18 cellular contexts compared by ENCODE assay signal in genomic region chr16:73546351-73546845, GRCh38.
DNase-seq lines count a peak whose midpoint lies in the region; ATAC-seq and TF ChIP-seq lines count a peak whose summit lies in the region.
"Had no signal": no experiment of that assay in that cellular context is flagged by ENCODE, and none has a peak within 500 bp of the region (broad histone marks: within the 10 kb centered on the region; RNA-seq: fewer than 3 reads in every experiment).

No MANE protein-coding gene starts in this region.

- no peaks in the 10 kb centered on the region for H3K9me3 Mint-ChIP-seq in activated CD4-positive, alpha-beta memory T cell treated with anti-CD3 and anti-CD28 coated beads, Interleukin-2, amount 10 ng/mL, durations not matched to agents 7 days and 5 days
- H3K9me3 Mint-ChIP-seq: natural killer cell treated with Interleukin-12 subunit alpha and Interleukin-12 subunit beta and Interleukin-15 and Interleukin-18, amount 100 ng/mL, for 72 hours had no signal

- no peaks in the 10 kb centered on the region for H3K9me3 ChIP-seq in BE2C
- H3K9me3 ChIP-seq: right atrium auricular region had no signal

- peak overlapping the region; percentile 55 for H3K4me3 ChIP-seq in BE2C (ENCODE audit: low read depth, low read length)
- H3K4me3 ChIP-seq: K562, right atrium auricular region had no signal

- ATAC-seq in GM18907 (IDR thresholded peaks at IDR 0.05; ENCODE audit: unreplicated experiment) (no peak), HG03159 (IDR thresholded peaks at IDR 0.05; ENCODE audit: unreplicated experiment) (no peak)
- ATAC-seq: activated CD4-positive, alpha-beta T cell treated with anti-CD3 and anti-CD28 coated beads for 36 hours; effector memory CD8-positive, alpha-beta T cell; K562; natural killer cell treated with Interleukin-12 subunit alpha and Interleukin-12 subunit beta and Interleukin-15 and Interleukin-18, amount 100 ng/mL, for 72 hours had no signal

- no peak overlapping the region for H3K27ac Mint-ChIP-seq in activated CD4-positive, alpha-beta memory T cell treated with anti-CD3 and anti-CD28 coated beads, Interleukin-2, amount 10 ng/mL, durations not matched to agents 7 days and 5 days
- H3K27ac Mint-ChIP-seq: activated CD4-positive, alpha-beta T cell treated with anti-CD3 and anti-CD28 coated beads for 36 hours; activated naive CD8-positive, alpha-beta T cell; effector memory CD8-positive, alpha-beta T cell; natural killer cell treated with Interleukin-12 subunit alpha and Interleukin-12 subunit beta and Interleukin-15 and Interleukin-18, amount 100 ng/mL, for 72 hours had no signal

- no peak overlapping the region for H3K4me3 Mint-ChIP-seq in activated CD4-positive, alpha-beta memory T cell treated with anti-CD3 and anti-CD28 coated beads, Interleukin-2, amount 10 ng/mL, durations not matched to agents 7 days and 5 days
- H3K4me3 Mint-ChIP-seq: activated CD4-positive, alpha-beta T cell treated with anti-CD3 and anti-CD28 coated beads for 36 hours; activated naive CD8-positive, alpha-beta T cell; effector memory CD8-positive, alpha-beta T cell; natural killer cell treated with Interleukin-12 subunit alpha and Interleukin-12 subunit beta and Interleukin-15 and Interleukin-18, amount 100 ng/mL, for 72 hours had no signal

- H3K36me3 Mint-ChIP-seq in activated CD4-positive, alpha-beta memory T cell treated with anti-CD3 and anti-CD28 coated beads, Interleukin-2, amount 10 ng/mL, durations not matched to agents 7 days and 5 days (ENCODE audit: low read depth): no peaks in the 10 kb centered on the region
- H3K36me3 Mint-ChIP-seq: activated naive CD8-positive, alpha-beta T cell; natural killer cell treated with Interleukin-12 subunit alpha and Interleukin-12 subunit beta and Interleukin-15 and Interleukin-18, amount 100 ng/mL, for 72 hours had no signal

- no peaks in the 10 kb centered on the region for H3K27me3 ChIP-seq in BE2C
- H3K27me3 ChIP-seq: right atrium auricular region had no signal

- peak; percentile 22 for TF ChIP-seq CTCF in BE2C (IDR thresholded peaks at IDR 0.05; ENCODE audit: low read depth, low read length)

- CTCF ChIA-PET in activated CD4-positive, alpha-beta memory T cell treated with anti-CD3 and anti-CD28 coated beads, Interleukin-2, amount 10 ng/mL, durations not matched to agents 7 days and 5 days (lab: Charles Lee): interaction anchor here (0.6 kb wide), 1 partner anchor 1222 kb away, joined by 3 read pairs; no protein-coding TSS in a partner anchor

- H3K4me1 Mint-ChIP-seq in activated CD4-positive, alpha-beta memory T cell treated with anti-CD3 and anti-CD28 coated beads, Interleukin-2, amount 10 ng/mL, durations not matched to agents 7 days and 5 days: no peaks in the 10 kb centered on the region
- H3K4me1 Mint-ChIP-seq: activated CD4-positive, alpha-beta T cell treated with anti-CD3 and anti-CD28 coated beads for 36 hours had no signal

- peaks cover 24% of the 10 kb centered on the region for H3K27me3 Mint-ChIP-seq in activated CD4-positive, alpha-beta memory T cell treated with anti-CD3 and anti-CD28 coated beads, Interleukin-2, amount 10 ng/mL, durations not matched to agents 7 days and 5 days

- peak; percentile 44 for DNase-seq in BE2C
- DNase-seq in NCI-H1092 (lab: John Stamatoyannopoulos, UW): peak; percentile 26
- peak; percentile 6 for DNase-seq in SW480 (ENCODE audit: low spot score)
- DNase-seq in left kidney (ENCODE audit: low read depth, low spot score): peak; percentile 60
- no peak for DNase-seq in activated CD4-positive, alpha-beta memory T cell treated with anti-CD3 and anti-CD28 coated beads, Interleukin-2, amount 10 ng/mL, durations not matched to agents 7 days and 5 days
- DNase-seq in AML-193 (lab: John Stamatoyannopoulos, UW): no peak
- DNase-seq: activated CD4-positive, alpha-beta T cell treated with anti-CD3 and anti-CD28 coated beads for 36 hours; activated T-cell treated with anti-CD3 and anti-CD28 coated beads for 4 hours; effector memory CD8-positive, alpha-beta T cell; GDM1; NCI-H187; SHP77 treated with DMSO at 0.1 percent for 48 hours had no signal

- no peaks in the 10 kb centered on the region for H3K36me3 ChIP-seq in BE2C
- H3K36me3 ChIP-seq: right atrium auricular region had no signal

- POLR2A ChIA-PET in activated CD4-positive, alpha-beta memory T cell treated with anti-CD3 and anti-CD28 coated beads, Interleukin-2, amount 10 ng/mL, durations not matched to agents 7 days and 5 days (lab: Charles Lee): no interaction called here

- peaks cover 20% of the 10 kb centered on the region for H3K4me1 ChIP-seq in BE2C
- H3K4me1 ChIP-seq: right atrium auricular region had no signal

Comparison
In these comparisons a context has a peak if more than half of its experiments do, and no peak if none do; other contexts are left out.
1. DNase-seq: peak in BE2C (single experiment), NCI-H1092 (single experiment), SW480 (single experiment) and left kidney (single experiment); none in activated CD4-positive, alpha-beta memory T cell treated with anti-CD3 and anti-CD28 coated beads, Interleukin-2, amount 10 ng/mL, durations not matched to agents 7 days and 5 days (single experiment) and AML-193 (0 of 2).